ENCODE assay signal across 25 cellular contexts in genomic region chrX:107669885-107670628, GRCh38. TPM values are rescaled to one million over a fixed set of nuclear protein-coding genes. Genes with fewer than 3 reads are reported as not detected.
DNase-seq lines count a peak whose midpoint lies in the region; ATAC-seq and TF ChIP-seq lines count a peak whose summit lies in the region.
"Had no signal": no experiment of that assay in that cellular context is flagged by ENCODE, and none has a peak within 500 bp of the region (broad histone marks: within the 10 kb centered on the region; RNA-seq: fewer than 3 reads in every experiment).

No MANE protein-coding gene starts in this region.

- H3K36me3 ChIP-seq in PC-3 (ENCODE audit: low read depth, low read length), result no peaks in the 10 kb centered on the region
- no peaks in the 10 kb centered on the region for H3K36me3 ChIP-seq in brain microvascular endothelial cell (replicated peaks)
- no peaks in the 10 kb centered on the region for H3K36me3 ChIP-seq in SJCRH30
- H3K36me3 ChIP-seq: esophagus squamous epithelium, vagina had no signal

- no peaks in the 10 kb centered on the region for H3K27me3 ChIP-seq in PC-3 (ENCODE audit: low read length)
- H3K27me3 ChIP-seq in brain microvascular endothelial cell (replicated peaks), result no peaks in the 10 kb centered on the region
- no peaks in the 10 kb centered on the region for H3K27me3 ChIP-seq in SJCRH30
- H3K27me3 ChIP-seq: esophagus squamous epithelium, vagina had no signal

- H3F3A ChIP-seq in PC-3 (ENCODE audit: low read length, unreplicated experiment), result no peaks in the 10 kb centered on the region

- H3K4me1 ChIP-seq in PC-3 (ENCODE audit: insufficient read depth, low read length) (peaks cover 17% of the 10 kb centered on the region), SJCRH30 (peaks cover 4% of the 10 kb centered on the region)

- TF ChIP-seq CTCF in C4-2B (conservative IDR thresholded peaks at IDR 0.05) (no peak), PC-3 (conservative IDR thresholded peaks at IDR 0.05; ENCODE audit: low read depth, low read length) (no peak), brain microvascular endothelial cell (IDR thresholded peaks at IDR 0.05; ENCODE audit: low read depth, low read length, missing control alignments) (no peak)

- DNase-seq in COR-L47 (lab: John Stamatoyannopoulos, UW), result peak; percentile 27
- DNase-seq in PC-3, result no peak
- DNase-seq in left colon, result no peak
- no peak for DNase-seq in brain microvascular endothelial cell
- no peak for DNase-seq in SJCRH30
- no peak for DNase-seq in central memory CD4-positive, alpha-beta T cell
- DNase-seq: activated CD4-positive, alpha-beta T cell treated with anti-CD3 and anti-CD28 coated beads, Interleukin-2, amount 50 U/mL, for 4 hours; activated CD4-positive, CD25-positive, alpha-beta regulatory T cell; activated naive CD4-positive, alpha-beta T cell treated with anti-CD3 and anti-CD28 coated beads, Interleukin-2, amount 50 U/mL, for 16 hours; activated T-cell treated with anti-CD3 and anti-CD28 coated beads, Interleukin-2, amount 50 U/mL, for 72 hours; esophagus squamous epithelium; Kasumi-1; mesenchymal stem cell; NCI-H187; NCI-H2227 treated with DMSO at 0.1 percent for 48 hours; NK-92 treated with Interleukin-12 subunit alpha and Interleukin-12 subunit beta, amount 100 ng/mL, for 24 hours; occipital lobe; Right ventricle myocardium superior; SW 1271 had no signal

- H2AFZ ChIP-seq in PC-3 (ENCODE audit: low read length), result no peak overlapping the region
- H2AFZ ChIP-seq: PC-9 had no signal

- intact Hi-C loops in PC-3 (cut with micrococcal nuclease), result loop anchor here (5.0 kb wide), 1 partner anchor 222 kb away; no protein-coding TSS in a partner anchor
- intact Hi-C loops in left colon (cut with DNase I, micrococcal nuclease), result no loop called here

- no peak overlapping the region for H3K9ac ChIP-seq in PC-3 (ENCODE audit: low read length)

- no peak overlapping the region for H3K4me3 ChIP-seq in PC-3 (ENCODE audit: low read length)
- no peak overlapping the region for H3K4me3 ChIP-seq in brain microvascular endothelial cell (ENCODE audit: low read depth, low read length)
- H3K4me3 ChIP-seq in SJCRH30, result no peak overlapping the region
- H3K4me3 ChIP-seq: esophagus squamous epithelium, PC-9, vagina had no signal

- peak; percentile 54 for ATAC-seq in PC-3
- ATAC-seq in left colon, result peak; percentile 19
- ATAC-seq in GM19397 (IDR thresholded peaks at IDR 0.05; ENCODE audit: unreplicated experiment), result no peak
- ATAC-seq: activated T-cell treated with anti-CD3 and anti-CD28 coated beads, Interleukin-2, amount 50 U/mL, for 72 hours; HepG2; left lobe of liver had no signal

- POLR2A ChIA-PET in PC-3 (lab: Charles Lee; ENCODE audit: unreplicated experiment), result interaction anchor here (0.5 kb wide), 1 partner anchor 48 kb away, joined by 3 read pairs; no protein-coding TSS in a partner anchor

- no peaks in the 10 kb centered on the region for H4K20me1 ChIP-seq in PC-3 (ENCODE audit: low read length)

- CTCF ChIA-PET in PC-3 (lab: Charles Lee), result no interaction called here

- no TSS peak for BruUV-seq in PC-3 (replicated peaks; lab: Mats Ljungman, UMichigan)

- H3K4me2 ChIP-seq in PC-3 (ENCODE audit: low read length), result no peak overlapping the region
- H3K4me2 ChIP-seq: PC-9 had no signal

- H3K9me3 ChIP-seq in PC-3 (ENCODE audit: low read length) (no peaks in the 10 kb centered on the region), SJCRH30 (replicated peaks) (no peaks in the 10 kb centered on the region)
- H3K9me3 ChIP-seq: esophagus squamous epithelium, vagina had no signal

- H3K79me2 ChIP-seq in PC-3 (ENCODE audit: low read length), result peaks cover 3% of the 10 kb centered on the region; the same call in 1 of the 2 replicates

- in situ Hi-C loops in brain microvascular endothelial cell (cut with HindIII; ENCODE audit: low pct_ligation_motif_present, low sequenced_read_pairs), result no loop called here

- peak overlapping the region; percentile 84 for H3K27ac ChIP-seq in C4-2B
- no peak overlapping the region for H3K27ac ChIP-seq in PC-3 (ENCODE audit: low read length)
- no peak overlapping the region for H3K27ac ChIP-seq in brain microvascular endothelial cell
- no peak overlapping the region for H3K27ac ChIP-seq in SJCRH30
- H3K27ac ChIP-seq: esophagus squamous epithelium, PC-9, vagina had no signal

- H3K9me2 ChIP-seq in PC-3 (replicated peaks; ENCODE audit: low read length), result no peaks in the 10 kb centered on the region

RNA-seq across cellular contexts. Expression of gene PRPS1, which starts 41.7 kb away (rescaled TPM):
- total RNA-seq in PC-3 (2014; rRNA removed), result 57.0 and 70.8 TPM in 2 replicates
- total RNA-seq in left colon, result 1 to 10 TPM; 8.1 to 9.4 TPM
- 68.5 and 69.7 TPM in 2 replicates for total RNA-seq in SJCRH30 (2014; rRNA removed; shearing (Covaris generic))
